ENCODE assay signal across 24 cellular contexts in the genomic region with DNA sequence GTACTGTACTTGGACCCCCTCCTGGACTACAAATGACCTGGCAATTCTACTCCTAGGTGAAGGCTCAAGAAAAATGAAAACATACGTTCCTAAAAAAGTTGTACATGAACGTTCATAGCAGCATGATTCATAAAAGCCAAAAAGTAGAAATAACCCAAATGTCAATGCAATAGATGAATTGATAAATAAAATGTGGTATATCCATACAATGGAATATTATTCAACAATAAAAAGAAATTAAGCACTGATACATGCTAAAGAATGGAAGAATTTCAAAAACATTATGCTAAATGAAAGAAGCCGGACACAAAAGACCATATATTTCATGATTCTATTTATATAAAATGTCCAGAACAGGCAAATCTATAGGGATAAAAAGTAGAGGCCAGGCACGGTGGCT. TPM values are rescaled to one million over a fixed set of nuclear protein-coding genes. Genes with fewer than 3 reads are reported as not detected.
DNase-seq lines count a peak whose midpoint lies in the region; ATAC-seq and TF ChIP-seq lines count a peak whose summit lies in the region.
"Had no signal": no experiment of that assay in that cellular context is flagged by ENCODE, and none has a peak within 500 bp of the region (broad histone marks: within the 10 kb centered on the region; RNA-seq: fewer than 3 reads in every experiment).

No MANE protein-coding gene starts in this region.

- ATAC-seq in right lobe of liver, result no peak
- ATAC-seq in HG02759 (IDR thresholded peaks at IDR 0.05; ENCODE audit: unreplicated experiment), result no peak
- ATAC-seq: A549, GM12878 had no signal

- H3K9ac ChIP-seq in liver (ENCODE audit: low read depth in 1 of 2, low read length in 2 of 2) (no peak overlapping the region), adipocyte (ENCODE audit: low read length) (no peak overlapping the region)
- H3K9ac ChIP-seq: GM23248 had no signal

- peaks cover 72% of the 10 kb centered on the region for H3K36me3 Mint-ChIP-seq in endothelial cell (ENCODE audit: low read depth, unreplicated experiment)

- TF ChIP-seq CTCF in liver (IDR thresholded peaks at IDR 0.05; ENCODE audit: low read depth, low read length, missing input control), result no peak
- no peak for TF ChIP-seq CTCF in right lobe of liver (IDR thresholded peaks at IDR 0.05)
- TF ChIP-seq CTCF in endothelial cell (IDR thresholded peaks at IDR 0.05; ENCODE audit: unreplicated experiment), result no peak
- TF ChIP-seq CTCF in adrenal gland (IDR thresholded peaks at IDR 0.05), result no peak

- no peaks in the 10 kb centered on the region for H3K27me3 ChIP-seq in liver (ENCODE audit: control insufficient read depth in 4 of 4, insufficient read depth in 4 of 4, low read length in 3 of 4)
- no peaks in the 10 kb centered on the region for H3K27me3 ChIP-seq in right lobe of liver
- H3K27me3 ChIP-seq in adipocyte (replicated peaks; ENCODE audit: control insufficient read depth, insufficient read depth, low read length), result no peaks in the 10 kb centered on the region
- no peaks in the 10 kb centered on the region for H3K27me3 ChIP-seq in adrenal gland
- H3K27me3 ChIP-seq: BE2C had no signal

- TF ChIP-seq POLR2A in right lobe of liver (IDR thresholded peaks at IDR 0.05), result no peak
- TF ChIP-seq POLR2A in adrenal gland (IDR thresholded peaks at IDR 0.05), result no peak

- peaks cover 3% of the 10 kb centered on the region for H3K27me3 Mint-ChIP-seq in endothelial cell (ENCODE audit: unreplicated experiment)
- H3K27me3 Mint-ChIP-seq: CD4-positive, alpha-beta T cell; CD8-positive, alpha-beta memory T cell had no signal

- H3K4me3 Mint-ChIP-seq in endothelial cell (ENCODE audit: unreplicated experiment), result peak overlapping the region; percentile 80
- H3K4me3 Mint-ChIP-seq: CD14-positive monocyte; CD4-positive, alpha-beta T cell; CD8-positive, alpha-beta memory T cell had no signal

- intact Hi-C loops in right lobe of liver (cut with DNase I) (no loop called here), adrenal gland (cut with DNase I) (no loop called here)

- no peak for TF ChIP-seq RAD21 in liver (IDR thresholded peaks at IDR 0.05)

- H3K9me3 Mint-ChIP-seq in endothelial cell (ENCODE audit: unreplicated experiment), result peaks cover 34% of the 10 kb centered on the region

- H3K36me3 ChIP-seq in liver (ENCODE audit: control insufficient read depth in 4 of 4, insufficient read depth in 3 of 4, low read depth in 1 of 4, low read length in 3 of 4) (peaks cover 24 to 85% (median 80%) of the 10 kb centered on the region in 4 donors), right lobe of liver (peaks cover 0 to 65% (median 30%) of the 10 kb centered on the region in 4 donors), adipocyte (ENCODE audit: control insufficient read depth, insufficient read depth, low read length, severe bottlenecking) (peaks cover 90% of the 10 kb centered on the region), adrenal gland (replicated peaks in 1 of 2) (peaks cover 0 to 65% of the 10 kb centered on the region in 2 donors)

- H3K4me1 ChIP-seq in liver (ENCODE audit: control insufficient read depth in 4 of 4, insufficient read depth in 4 of 4, low read length in 3 of 4) (no peaks in the 10 kb centered on the region), right lobe of liver (no peaks in the 10 kb centered on the region), adipocyte (ENCODE audit: control insufficient read depth, insufficient read depth, low read length) (no peaks in the 10 kb centered on the region), adrenal gland (replicated peaks in 1 of 2) (no peaks in the 10 kb centered on the region)
- H3K4me1 ChIP-seq: A549, BE2C had no signal

- H3K9me3 ChIP-seq in liver (ENCODE audit: control insufficient read depth in 4 of 4, low read length in 3 of 4) (peaks cover 44 to 83% (median 62%) of the 10 kb centered on the region in 4 donors), right lobe of liver (peaks cover 4 to 47% (median 29%) of the 10 kb centered on the region in 4 donors), adipocyte (ENCODE audit: control insufficient read depth, low read length) (peaks cover 69% of the 10 kb centered on the region), adrenal gland (replicated peaks in 1 of 3) (peaks cover 0 to 48% (median 18%) of the 10 kb centered on the region in 3 donors)

- no peaks in the 10 kb centered on the region for H3K4me1 Mint-ChIP-seq in endothelial cell (ENCODE audit: unreplicated experiment)
- H3K4me1 Mint-ChIP-seq: CD14-positive monocyte; CD8-positive, alpha-beta memory T cell had no signal

- 100% methylated on average over 4 of the region's 4 CpGs for WGBS in liver
- WGBS in right lobe of liver (ENCODE audit: insufficient coverage, low coverage, low lambda C conversion rate, missing lambda C conversion rate), result 96% methylated on average over 4 of the region's 4 CpGs
- 93 to 99% (median 98%) methylated on average over 4 of the region's 4 CpGs for WGBS in adrenal gland, 4 donors

- H3K27ac Mint-ChIP-seq in endothelial cell (ENCODE audit: unreplicated experiment), result no peak overlapping the region
- H3K27ac Mint-ChIP-seq: CD14-positive monocyte; CD4-positive, alpha-beta T cell; CD8-positive, alpha-beta memory T cell had no signal

- no peak overlapping the region for H3K27ac ChIP-seq in liver (ENCODE audit: low read depth in 1 of 2, low read length in 2 of 2)
- no peak overlapping the region for H3K27ac ChIP-seq in right lobe of liver
- peak overlapping the region; percentile 34 for H3K27ac ChIP-seq in temporal lobe (ENCODE audit: low read depth, low read length)
- H3K27ac ChIP-seq in adrenal gland, result no peak overlapping the region
- H3K27ac ChIP-seq: A549, GM23248 had no signal

- DNase-seq in right lobe of liver (no peak), adipocyte (ENCODE audit: low read depth) (no peak), endothelial cell (ENCODE audit: low spot score) (no peak), adrenal gland (no peak), NCI-H2196 (lab: John Stamatoyannopoulos, UW; ENCODE audit: unreplicated experiment) (no peak)
- DNase-seq: 8988T; ACHN; AML-193; BE2C; CD4-positive, alpha-beta T cell; CD8-positive, alpha-beta memory T cell; DMS 273 treated with DMSO at 0.1 percent for 48 hours; DMS79; EL; GDM1; GM23248; H7; HCEC 1CT had no signal

- H3K4me3 ChIP-seq in liver (ENCODE audit: low read depth in 1 of 3, low read length in 3 of 3) (peak overlapping the region in 2 of 3 donors; percentile 10 to 66), right lobe of liver (no peak overlapping the region), adipocyte (ENCODE audit: low read length) (peak overlapping the region; percentile 9), adrenal gland (no peak overlapping the region)
- H3K4me3 ChIP-seq: A549, GM12878, GM23248 had no signal

TF ChIP-seq in liver, 16 proteins besides CTCF, POLR2A, EP300 and RAD21:
- TF ChIP-seq, protein P1, sequence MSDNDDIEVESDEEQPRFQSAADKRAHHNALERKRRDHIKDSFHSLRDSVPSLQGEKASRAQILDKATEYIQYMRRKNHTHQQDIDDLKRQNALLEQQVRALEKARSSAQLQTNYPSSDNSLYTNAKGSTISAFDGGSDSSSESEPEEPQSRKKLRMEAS (IDR thresholded peaks at IDR 0.05), result no peak
- no peak for TF ChIP-seq FOXA1 (IDR thresholded peaks at IDR 0.05)

RNA-seq across cellular contexts. Expression of a gene that starts 9.5 kb away (rescaled TPM):
- 1 to 10 TPM; 2.8 to 4.8 TPM for total RNA-seq in liver
- polyA plus RNA-seq in liver, result under 1 TPM; 0.83 to 0.99 TPM
- total RNA-seq in right lobe of liver, result 1 to 10 TPM in 5 of 6 experiments, under 1 TPM in 1; 0.86 to 3.9 (median 3.3) TPM
- 10.3 TPM for total RNA-seq in endothelial cell (ENCODE audit: unreplicated experiment)
- total RNA-seq in temporal lobe, result 13.3 TPM
- total RNA-seq in adrenal gland, result 10 to 100 TPM in 4 of 8 donors, 1 to 10 TPM in 4; 2.3 to 32.1 (median 10.4) TPM
- polyA plus RNA-seq in adrenal gland, result 10 to 100 TPM; 20.1 to 31.5 (median 26.5) TPM

RNA-seq across cellular contexts. Expression of a gene that starts 11.0 kb away (rescaled TPM):
- 1 to 10 TPM; 2.2 to 4.7 TPM for total RNA-seq in liver
- 1 to 10 TPM; 1.1 TPM for polyA plus RNA-seq in liver
- 1 to 10 TPM; 1.2 to 2.7 (median 1.6) TPM for total RNA-seq in right lobe of liver
- 12.1 TPM for total RNA-seq in endothelial cell (ENCODE audit: unreplicated experiment)
- total RNA-seq in temporal lobe, result 20.4 TPM
- 1 to 10 TPM; 2.3 to 9.4 (median 7.1) TPM for total RNA-seq in adrenal gland
- polyA plus RNA-seq in adrenal gland, result 1 to 10 TPM; 3.3 to 8.2 (median 3.6) TPM

RNA-seq across cellular contexts. Expression of a gene that starts 31.2 kb away (rescaled TPM):
- total RNA-seq in liver (1 to 10 TPM; 3.6 to 6.2 TPM), right lobe of liver (1 to 10 TPM; 1.2 to 5.0 (median 3.3) TPM), endothelial cell (ENCODE audit: unreplicated experiment) (13.5 TPM), temporal lobe (22.1 TPM), adrenal gland (10 to 100 TPM in 7 of 8 donors, 1 to 10 TPM in 1; 7.5 to 30.7 (median 12.8) TPM)
- polyA plus RNA-seq in liver (1 to 10 TPM; 1.7 to 2.1 TPM), adrenal gland (1 to 10 TPM; 6.3 to 8.2 (median 7.3) TPM)

RNA-seq across cellular contexts. Expression of a gene that starts 52.5 kb away (rescaled TPM):
- total RNA-seq in liver, result 1 to 10 TPM; 3.7 to 4.9 TPM
- polyA plus RNA-seq in liver, result 1 to 10 TPM; 2.1 to 3.6 TPM
- total RNA-seq in right lobe of liver, result 1 to 10 TPM; 2.5 to 5.8 (median 3.4) TPM
- 8.9 TPM for total RNA-seq in endothelial cell (ENCODE audit: unreplicated experiment)
- total RNA-seq in temporal lobe, result 14.0 TPM
- 10 to 100 TPM in 5 of 8 donors, 1 to 10 TPM in 3; 4.5 to 12.8 (median 11.1) TPM for total RNA-seq in adrenal gland
- 10 to 100 TPM in 2 of 3 donors, 1 to 10 TPM in 1; 8.0 to 10.9 (median 10.2) TPM for polyA plus RNA-seq in adrenal gland

RNA-seq across cellular contexts. Expression of a gene that starts 56.4 kb away (rescaled TPM):
- 10 to 100 TPM in 1 of 2 donors, 1 to 10 TPM in 1; 5.9 to 11.1 TPM for total RNA-seq in liver
- polyA plus RNA-seq in liver, result 1 to 10 TPM in 1 of 2 donors, under 1 TPM in 1; 0.86 to 2.5 TPM
- 1 to 10 TPM; 2.8 to 8.7 (median 5.8) TPM for total RNA-seq in right lobe of liver
- total RNA-seq in endothelial cell (ENCODE audit: unreplicated experiment), result 16.3 TPM
- total RNA-seq in temporal lobe, result 42.8 TPM
- 10 to 100 TPM in 7 of 8 donors, 1 to 10 TPM in 1; 9.2 to 34.1 (median 20.4) TPM for total RNA-seq in adrenal gland
- 10 to 100 TPM; 15.2 to 29.2 (median 16.7) TPM for polyA plus RNA-seq in adrenal gland

Comparison
In these comparisons a context has a peak if more than half of its experiments do, and no peak if none do; other contexts are left out.
1. H3K4me3 ChIP-seq: peak in liver (2 of 3) and adipocyte (single experiment); none in right lobe of liver (0 of 3) and adrenal gland (0 of 4).